ENCODE assay signal across 8 cellular contexts in genomic region chr21:35840197-35840799, GRCh38.
DNase-seq lines count a peak whose midpoint lies in the region; ATAC-seq and TF ChIP-seq lines count a peak whose summit lies in the region.

No MANE protein-coding gene starts in this region.

- H3K27me3 ChIP-seq in colonic mucosa = no peaks in the 10 kb centered on the region
- no peaks in the 10 kb centered on the region for H3K27me3 ChIP-seq in lung (ENCODE audit: control insufficient read depth, insufficient read depth)

- no peaks in the 10 kb centered on the region for H3K9me3 ChIP-seq in colonic mucosa
- peaks cover 0 to 2% of the 10 kb centered on the region in 2 donors for H3K9me3 ChIP-seq in lung (ENCODE audit: control insufficient read depth in 2 of 2, insufficient read depth in 1 of 2, low read length in 1 of 2)

- H3K4me1 ChIP-seq in colonic mucosa (no peaks in the 10 kb centered on the region), lung (ENCODE audit: control insufficient read depth in 2 of 2, insufficient read depth in 2 of 2, low read length in 2 of 2) (no peaks in the 10 kb centered on the region)

- no peak overlapping the region for H3K9ac ChIP-seq in colonic mucosa (ENCODE audit: low read depth in 2 of 2, low read length in 2 of 2)

- no peak for DNase-seq in Right ventricle myocardium superior
- DNase-seq in cardiac septum (ENCODE audit: low spot score) = no peak
- DNase-seq in NCI-H187 treated with DMSO at 0.1 percent for 48 hours (lab: John Stamatoyannopoulos, UW) = peak; percentile 56
- peak; percentile 32 for DNase-seq in T-helper 9 cell
- DNase-seq in colonic mucosa = peak; percentile 65
- peak; percentile 51 for DNase-seq in lung (ENCODE audit: low spot score)
- peak in 5 of 6 experiments; percentile 13 to 62 (median 37) for DNase-seq in stimulated activated naive CD4-positive, alpha-beta T cell (lab: John Stamatoyannopoulos, UW)

- H3K36me3 ChIP-seq in colonic mucosa (no peaks in the 10 kb centered on the region), lung (ENCODE audit: control insufficient read depth in 2 of 2, insufficient read depth in 2 of 2, low read length in 2 of 2) (no peaks in the 10 kb centered on the region)

- peak; percentile 73 for ATAC-seq in Right ventricle myocardium superior (ENCODE audit: poor library complexity)
- ATAC-seq in lung (ENCODE audit: insufficient read depth, low FRiP score) = no peak
- ATAC-seq in GM18520 (IDR thresholded peaks at IDR 0.05; ENCODE audit: unreplicated experiment) = no peak

- peak; percentile 69 for TF ChIP-seq CTCF in colonic mucosa (IDR thresholded peaks at IDR 0.05)
- TF ChIP-seq CTCF in lung (IDR thresholded peaks at IDR 0.05; ENCODE audit: control extremely low read depth, extremely low read depth) = peak; percentile 72

- H3K27ac ChIP-seq in colonic mucosa (no peak overlapping the region), lung (ENCODE audit: low read depth in 1 of 2, low read length in 1 of 2) (no peak overlapping the region)

- H3K4me3 ChIP-seq in colonic mucosa (no peak overlapping the region), lung (no peak overlapping the region)

- intact Hi-C loops in Right ventricle myocardium superior (cut with DNase I) = loop anchor here (5.0 kb wide), 1 partner anchor 1093 kb away; no protein-coding TSS in a partner anchor
- intact Hi-C loops in cardiac septum (cut with DNase I) = loop anchor here (5.0 to 10.0 kb wide), 3 partner anchors 405 to 1093 kb away; no protein-coding TSS in a partner anchor
- intact Hi-C loops in colonic mucosa (cut with DNase I) = no loop called here

- WGBS in lung, 2 donors = 97 to 98% methylated on average over 2 of the region's 2 CpGs

Comparison
In these comparisons a context has a peak if more than half of its experiments do, and no peak if none do; other contexts are left out.
1. DNase-seq: peak in NCI-H187 treated with DMSO at 0.1 percent for 48 hours (single experiment), T-helper 9 cell (single experiment), colonic mucosa (single experiment), lung (single experiment) and stimulated activated naive CD4-positive, alpha-beta T cell (5 of 6); none in Right ventricle myocardium superior (single experiment) and cardiac septum (single experiment).